In genomic region chr1:2392071-2392442, GRCh38 we compare ENCODE assay signal across 8 cellular contexts. TPM values are rescaled to one million over a fixed set of nuclear protein-coding genes. Genes with fewer than 3 reads are reported as not detected.
DNase-seq lines count a peak whose midpoint lies in the region; ATAC-seq and TF ChIP-seq lines count a peak whose summit lies in the region.

No MANE protein-coding gene starts in this region.

- no peak for TF ChIP-seq RAD21 in neural cell (conservative IDR thresholded peaks at IDR 0.05)

- WGBS in ectodermal cell, 2 experiments: 1 to 3% methylated on average over 37 of the region's 37 CpGs

- H3K4me2 ChIP-seq in DOHH2 (ENCODE audit: low read length): peak overlapping the region; percentile 94
- peak overlapping the region; percentile 96 for H3K4me2 ChIP-seq in neural cell (ENCODE audit: low read length)

- peaks cover 18% of the 10 kb centered on the region; the same call in 1 of the 2 replicates for H4K20me1 ChIP-seq in DOHH2 (ENCODE audit: control insufficient read depth, insufficient read depth, low read depth, low read length)
- H4K20me1 ChIP-seq in neural cell (ENCODE audit: insufficient read depth): no peaks in the 10 kb centered on the region

- peaks cover 28% of the 10 kb centered on the region for H3F3A ChIP-seq in DOHH2 (ENCODE audit: control insufficient read depth, insufficient read depth)
- no peaks in the 10 kb centered on the region for H3F3A ChIP-seq in neural cell (ENCODE audit: insufficient read depth, low read length, poor library complexity, severe bottlenecking)

- H3K36me3 ChIP-seq in DOHH2 (ENCODE audit: control insufficient read depth, low read length) (peaks cover 68% of the 10 kb centered on the region), ectodermal cell (ENCODE audit: control insufficient read depth, insufficient read depth, low read length) (peaks cover 7% of the 10 kb centered on the region), neural cell (ENCODE audit: insufficient read depth, low read length) (no peaks in the 10 kb centered on the region)

- H3K27ac ChIP-seq in DOHH2 (ENCODE audit: low read depth, low read length): peak overlapping the region; percentile 34
- no peak overlapping the region for H3K27ac ChIP-seq in ectodermal cell (ENCODE audit: insufficient read depth, low read depth, low read length, poor library complexity, severe bottlenecking)
- peak overlapping the region; percentile 43 for H3K27ac ChIP-seq in neural cell (ENCODE audit: low read length)

- no peak for TF ChIP-seq EP300 in neural cell (conservative IDR thresholded peaks at IDR 0.05; ENCODE audit: poor library complexity, severe bottlenecking)

- peak overlapping the region; percentile 76 for H3K9ac ChIP-seq in neural cell (ENCODE audit: low read length)

- ATAC-seq in HG03460 (IDR thresholded peaks at IDR 0.05; ENCODE audit: unreplicated experiment): no peak
- ATAC-seq in GM18909 (IDR thresholded peaks at IDR 0.05; ENCODE audit: poor library complexity, unreplicated experiment): no peak

- H3K79me2 ChIP-seq in DOHH2 (ENCODE audit: control insufficient read depth, low read length) (peaks cover 70% of the 10 kb centered on the region), neural cell (replicated peaks; ENCODE audit: insufficient read depth, low read length) (peaks cover 34% of the 10 kb centered on the region)

- no peaks in the 10 kb centered on the region for H3K27me3 ChIP-seq in DOHH2 (ENCODE audit: control insufficient read depth, low read length)
- H3K27me3 ChIP-seq in ectodermal cell (ENCODE audit: control insufficient read depth, insufficient read depth, low read length, poor library complexity, severe bottlenecking): no peaks in the 10 kb centered on the region
- no peaks in the 10 kb centered on the region for H3K27me3 ChIP-seq in neural cell (ENCODE audit: insufficient read depth, low read depth, low read length)

- H2AFZ ChIP-seq in neural cell (ENCODE audit: low read depth, low read length): no peak overlapping the region

- H3K9me2 ChIP-seq in DOHH2 (replicated peaks; ENCODE audit: control insufficient read depth, low read length) (no peaks in the 10 kb centered on the region), neural cell (ENCODE audit: insufficient read depth, low read length) (no peaks in the 10 kb centered on the region)

- H3K4me3 ChIP-seq in DOHH2 (ENCODE audit: low read length): peak overlapping the region; percentile 96
- peak overlapping the region; percentile 86 for H3K4me3 ChIP-seq in Jurkat, Clone E6-1 (ENCODE audit: low read length)
- H3K4me3 ChIP-seq in ectodermal cell (ENCODE audit: insufficient read depth, low read depth, low read length): peak overlapping the region; percentile 98
- peak overlapping the region; percentile 92 for H3K4me3 ChIP-seq in neural cell (ENCODE audit: low read length)

- TF ChIP-seq CTCF in DOHH2 (IDR thresholded peaks at IDR 0.05; ENCODE audit: low read depth, low read length, poor library complexity, severe bottlenecking) (no peak), neural cell (IDR thresholded peaks at IDR 0.05; ENCODE audit: poor library complexity, severe bottlenecking) (no peak)

- H3K4me1 ChIP-seq in DOHH2 (ENCODE audit: control insufficient read depth, low read length) (peaks cover 55% of the 10 kb centered on the region), ectodermal cell (ENCODE audit: control insufficient read depth, insufficient read depth, low read length) (peaks cover 11% of the 10 kb centered on the region)

- no peaks in the 10 kb centered on the region for H3K9me3 ChIP-seq in DOHH2 (ENCODE audit: control insufficient read depth, insufficient read depth, low read length)
- H3K9me3 ChIP-seq in ectodermal cell (ENCODE audit: control insufficient read depth, low read length): no peaks in the 10 kb centered on the region
- H3K9me3 ChIP-seq in neural cell (ENCODE audit: low read length): no peaks in the 10 kb centered on the region

- no peak for DNase-seq in Jurkat, Clone E6-1 (ENCODE audit: low read depth, low spot score)
- DNase-seq in kidney glomerular epithelial cell (lab: John Stamatoyannopoulos, UW) (no peak), NCI-H748 treated with DMSO at 0.1 percent for 48 hours (lab: John Stamatoyannopoulos, UW) (no peak)

TF ChIP-seq in neural cell, 6 proteins besides CTCF, POLR2A, EP300 and RAD21:
- TF ChIP-seq EZH2 (IDR thresholded peaks at IDR 0.05; ENCODE audit: borderline replicate concordance, insufficient read depth, low read length, poor library complexity, severe bottlenecking) (no peak), SMC3 (conservative IDR thresholded peaks at IDR 0.05; ENCODE audit: poor library complexity) (no peak), MXI1 (conservative IDR thresholded peaks at IDR 0.05; ENCODE audit: poor library complexity, severe bottlenecking) (no peak)

RNA-seq across cellular contexts. Expression of gene RER1, which starts 0.4 kb away (rescaled TPM):
- 146 TPM for polyA plus RNA-seq in Jurkat, Clone E6-1 (2012; ENCODE audit: insufficient read depth, insufficient read length)
- 97.6 TPM for polyA plus RNA-seq in ectodermal cell (2013, experiment 1 of 4)
- polyA plus RNA-seq in ectodermal cell (2013, experiment 2 of 4): 96.4 TPM
- 47.5 TPM for polyA plus RNA-seq in ectodermal cell (2013, experiment 3 of 4)
- 68.0 TPM for polyA plus RNA-seq in ectodermal cell (2013, experiment 4 of 4)
- polyA plus RNA-seq in neural cell: 58.5 and 58.7 TPM in 2 replicates
- polyA minus RNA-seq in neural cell: 50.6 and 51.2 TPM in 2 replicates

RNA-seq across cellular contexts. Expression of gene MORN1, which starts 0.7 kb away (rescaled TPM):
- 2.6 TPM for polyA plus RNA-seq in Jurkat, Clone E6-1 (2012; ENCODE audit: insufficient read depth, insufficient read length)
- 14.9 TPM for polyA plus RNA-seq in ectodermal cell (2013, experiment 1 of 4)
- 18.0 TPM for polyA plus RNA-seq in ectodermal cell (2013, experiment 2 of 4)
- polyA plus RNA-seq in ectodermal cell (2013, experiment 3 of 4): 10.3 TPM
- 9.6 TPM for polyA plus RNA-seq in ectodermal cell (2013, experiment 4 of 4)
- 8.2 and 10.9 TPM in 2 replicates for polyA plus RNA-seq in neural cell
- 17.6 and 19.2 TPM in 2 replicates for polyA minus RNA-seq in neural cell

RNA-seq across cellular contexts. Expression of gene PEX10, which starts 20.3 kb away (rescaled TPM):
- polyA plus RNA-seq in Jurkat, Clone E6-1 (2012; ENCODE audit: insufficient read depth, insufficient read length): 23.9 TPM
- polyA plus RNA-seq in ectodermal cell (2013, experiment 1 of 4): 27.9 TPM
- 27.2 TPM for polyA plus RNA-seq in ectodermal cell (2013, experiment 2 of 4)
- 23.1 TPM for polyA plus RNA-seq in ectodermal cell (2013, experiment 3 of 4)
- 26.9 TPM for polyA plus RNA-seq in ectodermal cell (2013, experiment 4 of 4)
- 29.4 and 30.1 TPM in 2 replicates for polyA plus RNA-seq in neural cell
- 23.0 and 28.0 TPM in 2 replicates for polyA minus RNA-seq in neural cell
